ENCODE assay signal across 25 cellular contexts in the genomic region with DNA sequence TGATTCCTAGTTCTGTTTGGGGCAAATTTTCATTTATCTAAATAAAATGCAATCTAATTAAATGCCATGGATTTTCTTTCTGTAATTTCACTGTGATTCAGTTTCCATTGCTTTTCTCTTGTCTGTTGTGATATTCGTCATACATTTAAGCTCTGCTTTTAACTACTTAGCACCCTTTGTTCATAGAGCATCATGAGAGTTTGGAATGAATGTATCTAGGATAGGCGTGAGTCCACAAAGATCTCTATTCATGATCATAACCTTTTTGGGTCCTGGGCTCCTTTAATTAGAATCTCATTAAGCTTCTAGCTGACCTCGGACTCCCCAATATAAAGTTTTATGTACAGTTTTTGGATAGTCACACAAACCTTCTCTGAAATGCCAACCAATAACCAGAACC.
"Had no signal": no experiment of that assay in that cellular context is flagged by ENCODE, and none has a peak within 500 bp of the region (broad histone marks: within the 10 kb centered on the region; RNA-seq: fewer than 3 reads in every experiment).

No MANE protein-coding gene starts in this region.

- ATAC-seq: esophagus mucosa; gastroesophageal sphincter; heart left ventricle; left cardiac atrium; left lung; naive thymus-derived CD4-positive, alpha-beta T cell; psoas muscle; right cardiac atrium; stimulated activated memory B cell treated with anti-CD40 and anti-IgM and Interleukin-4, amounts not matched to agents 10 μg/mL and 1 μg/mL and 100 μg/mL, for 72 hours had no signal

- H3K4me1 ChIP-seq: left lung, psoas muscle, transverse colon had no signal

- DNase-seq: cerebellar nuclear complex; cortex of kidney; effector CD8-positive, alpha-beta T cell; foreskin fibroblast; heart left ventricle; left cardiac atrium; left lung; mesenchymal stem cell; midbrain; naive thymus-derived CD4-positive, alpha-beta T cell; occipital lobe; ovary; posterior cingulate gyrus; psoas muscle; right cardiac atrium; sigmoid colon; spleen; stimulated activated CD4-positive, alpha-beta T cell treated with anti-CD3 and anti-CD28 coated beads, Interleukin-4, amount 100 ng/mL, for 4 hours; transverse colon had no signal

- H3K4me3 ChIP-seq: gastroesophageal sphincter, heart left ventricle, hepatocyte, left lung, ovary, psoas muscle, sigmoid colon, spleen, thoracic aorta, transverse colon had no signal

- H3K27ac ChIP-seq: epithelial cell of prostate, gastroesophageal sphincter, heart left ventricle, left lung, ovary, psoas muscle, sigmoid colon, spleen, thoracic aorta, transverse colon had no signal

- H3K36me3 ChIP-seq: ovary, transverse colon had no signal

- H3K9me3 ChIP-seq: gastroesophageal sphincter, heart left ventricle, left lung, ovary, psoas muscle, sigmoid colon, spleen, thoracic aorta, transverse colon had no signal

- H3K27me3 ChIP-seq: gastroesophageal sphincter, heart left ventricle, hepatocyte, left lung, ovary, sigmoid colon, spleen, transverse colon had no signal

- H3K4me2 ChIP-seq: hepatocyte had no signal

- H3K79me2 ChIP-seq: hepatocyte had no signal

- H2AFZ ChIP-seq: hepatocyte had no signal
